ENCODE assay signal across 8 cellular contexts in the genomic region with DNA sequence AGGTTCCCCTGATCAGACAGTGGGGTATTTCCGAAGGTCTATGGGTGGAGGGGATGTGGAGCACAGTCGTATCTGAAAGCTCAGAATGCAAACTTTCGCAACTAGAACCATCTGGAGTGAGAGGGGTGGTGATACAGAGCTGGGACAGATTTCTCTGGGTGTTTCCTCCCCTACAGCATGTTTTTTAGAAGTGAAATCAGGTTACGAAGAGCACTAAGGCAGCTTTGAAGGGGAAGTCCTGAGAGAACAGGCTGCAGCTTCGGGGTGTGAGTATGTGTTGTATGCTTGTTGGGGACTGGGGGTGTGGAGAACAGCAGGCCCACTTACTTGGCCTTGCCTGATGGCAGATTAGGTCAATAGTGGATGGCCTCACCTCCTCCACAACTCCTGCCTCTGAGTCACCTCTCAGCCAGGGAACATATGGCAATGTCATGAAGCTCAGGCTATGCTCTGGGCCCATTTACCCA.
A peak's percentile ranks its signal among the peaks of the same experiment; 100 is the strongest.
DNase-seq lines count a peak whose midpoint lies in the region; ATAC-seq, FAIRE-seq and TF ChIP-seq lines count a peak whose summit lies in the region.

No MANE protein-coding gene starts in this region.

- 4% methylated on average over 5 of the region's 5 CpGs for WGBS in K562 (ENCODE audit: insufficient coverage, low coverage, missing lambda C conversion rate)

- intact Hi-C loops in CD8-positive, alpha-beta T cell (cut with DNase I, micrococcal nuclease) = loop anchor here in 1 of 2 experiments (1.0 kb wide), 1 partner anchor 12 kb away; no protein-coding TSS in a partner anchor
- intact Hi-C loops in K562 (cut with micrococcal nuclease) (no loop called here), left colon (cut with DNase I, micrococcal nuclease) (no loop called here)

- CTCF ChIA-PET in CD8-positive, alpha-beta T cell (lab: Charles Lee) = interaction anchor here (1.3 to 31.6 kb wide), 6 partner anchors 10 to 159 kb away, joined by 3 to 396 read pairs (median 55); a partner anchor contains a TSS
- CTCF ChIA-PET in K562 (lab: Yijun Ruan, JAX; ENCODE audit: low intra/inter-chr PET ratio) = no interaction called here

- no peak for TF ChIP-seq POLR2A in K562 (conservative IDR thresholded peaks at IDR 0.05)

- peaks cover 77% of the 10 kb centered on the region for H3K4me1 Mint-ChIP-seq in CD8-positive, alpha-beta T cell (ENCODE audit: low read depth)
- H3K4me1 Mint-ChIP-seq in osteocyte (ENCODE audit: unreplicated experiment) = no peaks in the 10 kb centered on the region

- POLR2A ChIA-PET in CD8-positive, alpha-beta T cell (lab: Charles Lee) = interaction anchor here (0.6 to 10.0 kb wide), 7 partner anchors 12 to 112 kb away, joined by 3 to 105 read pairs (median 16); a partner anchor contains a TSS
- POLR2A ChIA-PET in K562 (lab: Yijun Ruan, JAX) = no interaction called here

- no peaks in the 10 kb centered on the region for H3K36me3 Mint-ChIP-seq in CD8-positive, alpha-beta T cell
- H3K36me3 Mint-ChIP-seq in osteocyte (ENCODE audit: unreplicated experiment) = no peaks in the 10 kb centered on the region

- no peak overlapping the region for H3K9ac ChIP-seq in K562 (ENCODE audit: insufficient read depth in 1 of 2, low read depth in 2 of 2, low read length in 2 of 2)

- H3K4me3 Mint-ChIP-seq in CD8-positive, alpha-beta T cell = peak overlapping the region; percentile 61
- H3K4me3 Mint-ChIP-seq in osteocyte (ENCODE audit: unreplicated experiment) = no peak overlapping the region

- no peak overlapping the region for H3K4me2 ChIP-seq in K562 (ENCODE audit: insufficient read depth, low read length)

- peaks cover 78% of the 10 kb centered on the region for H3K4me1 ChIP-seq in CD8-positive, alpha-beta T cell (ENCODE audit: insufficient read depth, low read length)
- no peaks in the 10 kb centered on the region for H3K4me1 ChIP-seq in K562 (replicated peaks in 1 of 2; ENCODE audit: control insufficient read depth in 2 of 2, insufficient read depth in 2 of 2, low read length in 2 of 2)

- no peaks in the 10 kb centered on the region for H3K79me2 ChIP-seq in K562 (ENCODE audit: control insufficient read depth, insufficient read depth, low read length)

- H3K27ac Mint-ChIP-seq in CD8-positive, alpha-beta T cell = peak overlapping the region; percentile 97
- no peak overlapping the region for H3K27ac Mint-ChIP-seq in osteocyte (ENCODE audit: unreplicated experiment)

- no peak overlapping the region for H2AFZ ChIP-seq in K562 (ENCODE audit: low read depth, low read length)

- peak overlapping the region; percentile 70 for H3K27ac ChIP-seq in CD8-positive, alpha-beta T cell (ENCODE audit: low read depth, low read length)
- no peak overlapping the region for H3K27ac ChIP-seq in K562 (ENCODE audit: extremely low read depth, low read depth, low read length)

- H3K36me3 ChIP-seq in CD8-positive, alpha-beta T cell (ENCODE audit: insufficient read depth, low read length) = no peaks in the 10 kb centered on the region
- H3K36me3 ChIP-seq in K562 (ENCODE audit: control insufficient read depth, insufficient read depth, low read length) = no peaks in the 10 kb centered on the region

- no peaks in the 10 kb centered on the region for H4K20me1 ChIP-seq in K562 (replicated peaks; ENCODE audit: control insufficient read depth, insufficient read depth, low read length)

- H3K9me3 Mint-ChIP-seq in CD8-positive, alpha-beta T cell = peaks cover 5% of the 10 kb centered on the region
- no peaks in the 10 kb centered on the region for H3K9me3 Mint-ChIP-seq in osteocyte (ENCODE audit: unreplicated experiment)

- peak in 4 of 7 experiments; percentile 39 to 70 (median 50) for DNase-seq in CD8-positive, alpha-beta T cell
- DNase-seq in K562 (ENCODE audit: extremely low read depth in 1 of 4, low spot score in 3 of 4) (peak in 1 of 4 experiments; percentile 45), GM13977 (ENCODE audit: low spot score) (no peak), osteocyte (ENCODE audit: extremely low spot score, unreplicated experiment) (no peak), NCI-H226 (no peak), left colon (no peak)

- no peaks in the 10 kb centered on the region for H3K9me3 ChIP-seq in CD8-positive, alpha-beta T cell (ENCODE audit: low read length)
- no peaks in the 10 kb centered on the region for H3K9me3 ChIP-seq in K562 (replicated peaks; ENCODE audit: control insufficient read depth, insufficient read depth, low read depth, low read length)

- ATAC-seq in CD8-positive, alpha-beta T cell = peak; percentile 61
- ATAC-seq in GM19467 (IDR thresholded peaks at IDR 0.05; ENCODE audit: unreplicated experiment) (peak; percentile 55), HG03521 (IDR thresholded peaks at IDR 0.05; ENCODE audit: unreplicated experiment) (peak; percentile 50), K562 (no peak), left colon (no peak)

- no peak for FAIRE-seq in K562 (lab: Jason Lieb, UNC)

- in situ Hi-C loops in K562 (cut with MboI) (no loop called here), GM13977 (cut with MboI; ENCODE audit: low pct_unique_long_range_greater_than_20kb, low sequenced_read_pairs, unreplicated experiment) (loop anchor here (25.0 kb wide), 1 partner anchor 184 kb away; no protein-coding TSS in a partner anchor)

- no TSS peak for BruUV-seq in K562 (replicated peaks; lab: Mats Ljungman, UMichigan)

- no peak for TF ChIP-seq EP300 in K562 (IDR thresholded peaks at IDR 0.05; ENCODE audit: low read length)

- H3K4me3 ChIP-seq in CD8-positive, alpha-beta T cell (ENCODE audit: low read depth, low read length) = peak overlapping the region; percentile 3
- no peak overlapping the region for H3K4me3 ChIP-seq in K562

- no peak for TF ChIP-seq CTCF in CD8-positive, alpha-beta T cell (IDR thresholded peaks at IDR 0.05)
- TF ChIP-seq CTCF in K562 (IDR thresholded peaks at IDR 0.05 in 2 of 3, conservative IDR thresholded peaks at IDR 0.05 in 1 of 3; ENCODE audit: insufficient read depth in 2 of 3, low read depth in 1 of 3, low read length in 3 of 3) (no peak), GM13977 (IDR thresholded peaks at IDR 0.05; ENCODE audit: extremely low read depth, insufficient read depth, missing control alignments) (no peak), osteocyte (IDR thresholded peaks at IDR 0.05) (no peak)

- TF ChIP-seq RAD21 in K562 (CRISPR knock-in tag; conservative IDR thresholded peaks at IDR 0.05 in 1 of 2, IDR thresholded peaks at IDR 0.05 in 1 of 2) = no peak

- no peaks in the 10 kb centered on the region for H3K27me3 Mint-ChIP-seq in CD8-positive, alpha-beta T cell (ENCODE audit: low read depth)
- H3K27me3 Mint-ChIP-seq in osteocyte (ENCODE audit: unreplicated experiment) = peaks cover 55% of the 10 kb centered on the region

- H3K27me3 ChIP-seq in CD8-positive, alpha-beta T cell (ENCODE audit: insufficient read depth, low read length) = no peaks in the 10 kb centered on the region
- peaks cover 13 to 23% of the 10 kb centered on the region in 2 experiments for H3K27me3 ChIP-seq in K562 (ENCODE audit: control insufficient read depth in 2 of 2, insufficient read depth in 2 of 2, low read length in 2 of 2)

- H3K9me1 ChIP-seq in K562 (ENCODE audit: control insufficient read depth, insufficient read depth, low read length) = no peaks in the 10 kb centered on the region

TF ChIP-seq in K562, 482 proteins besides CTCF, POLR2A, EP300 and RAD21 (continues in another document):
- TF ChIP-seq BRCA1 (IDR thresholded peaks at IDR 0.05) = no peak
- no peak for TF ChIP-seq BRCA1 (CRISPR knock-in tag; IDR thresholded peaks at IDR 0.05)
- TF ChIP-seq, protein P1, sequence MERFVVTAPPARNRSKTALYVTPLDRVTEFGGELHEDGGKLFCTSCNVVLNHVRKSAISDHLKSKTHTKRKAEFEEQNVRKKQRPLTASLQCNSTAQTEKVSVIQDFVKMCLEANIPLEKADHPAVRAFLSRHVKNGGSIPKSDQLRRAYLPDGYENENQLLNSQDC (CRISPR knock-in tag; IDR thresholded peaks at IDR 0.05) = no peak
- no peak for TF ChIP-seq SP2 (IDR thresholded peaks at IDR 0.05; ENCODE audit: extremely low read depth, low read depth, low read length, poor library complexity, severe bottlenecking)
- no peak for TF ChIP-seq ZNF77 (CRISPR knock-in tag; IDR thresholded peaks at IDR 0.05)
- no peak for TF ChIP-seq GABPA (tag; conservative IDR thresholded peaks at IDR 0.05; ENCODE audit: low read depth)
- no peak for TF ChIP-seq ADNP (tag; IDR thresholded peaks at IDR 0.05)
- TF ChIP-seq ZNF224 (CRISPR knock-in tag; IDR thresholded peaks at IDR 0.05) = no peak
- no peak for TF ChIP-seq HSF4 (CRISPR knock-in tag; IDR thresholded peaks at IDR 0.05; ENCODE audit: borderline replicate concordance)
- TF ChIP-seq, protein P2, sequence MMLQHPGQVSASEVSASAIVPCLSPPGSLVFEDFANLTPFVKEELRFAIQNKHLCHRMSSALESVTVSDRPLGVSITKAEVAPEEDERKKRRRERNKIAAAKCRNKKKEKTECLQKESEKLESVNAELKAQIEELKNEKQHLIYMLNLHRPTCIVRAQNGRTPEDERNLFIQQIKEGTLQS (IDR thresholded peaks at IDR 0.05) = peak; percentile 63
- TF ChIP-seq, protein P2 (CRISPR knock-in tag; conservative IDR thresholded peaks at IDR 0.05) = no peak
- no peak for TF ChIP-seq TBL1XR1 (IDR thresholded peaks at IDR 0.05; ENCODE audit: low read length in 2 of 2)
- TF ChIP-seq, protein P3, sequence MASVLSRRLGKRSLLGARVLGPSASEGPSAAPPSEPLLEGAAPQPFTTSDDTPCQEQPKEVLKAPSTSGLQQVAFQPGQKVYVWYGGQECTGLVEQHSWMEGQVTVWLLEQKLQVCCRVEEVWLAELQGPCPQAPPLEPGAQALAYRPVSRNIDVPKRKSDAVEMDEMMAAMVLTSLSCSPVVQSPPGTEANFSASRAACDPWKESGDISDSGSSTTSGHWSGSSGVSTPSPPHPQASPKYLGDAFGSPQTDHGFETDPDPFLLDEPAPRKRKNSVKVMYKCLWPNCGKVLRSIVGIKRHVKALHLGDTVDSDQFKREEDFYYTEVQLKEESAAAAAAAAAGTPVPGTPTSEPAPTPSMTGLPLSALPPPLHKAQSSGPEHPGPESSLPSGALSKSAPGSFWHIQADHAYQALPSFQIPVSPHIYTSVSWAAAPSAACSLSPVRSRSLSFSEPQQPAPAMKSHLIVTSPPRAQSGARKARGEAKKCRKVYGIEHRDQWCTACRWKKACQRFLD (CRISPR knock-in tag; IDR thresholded peaks at IDR 0.05) = 0 out of 2 replicates have a peak, but pooled peaks have one; percentile 20
- TF ChIP-seq ZNF133 (CRISPR knock-in tag; IDR thresholded peaks at IDR 0.05) = no peak
- TF ChIP-seq ELF4 (CRISPR knock-in tag; IDR thresholded peaks at IDR 0.05) = no peak
- no peak for TF ChIP-seq ZNF561 (CRISPR knock-in tag; conservative IDR thresholded peaks at IDR 0.05)
- peak; percentile 83 for TF ChIP-seq FOSL1 (tag; conservative IDR thresholded peaks at IDR 0.05)
- no peak for TF ChIP-seq PHF21A (IDR thresholded peaks at IDR 0.05; ENCODE audit: borderline replicate concordance, low read depth)
- TF ChIP-seq GABPB2 (CRISPR knock-in tag; conservative IDR thresholded peaks at IDR 0.05) = no peak
- TF ChIP-seq BMI1 (IDR thresholded peaks at IDR 0.05; ENCODE audit: low read length) = no peak

Comparison
In these comparisons a context has a peak if more than half of its experiments do, and no peak if none do; other contexts are left out.
1. ATAC-seq: peak in CD8-positive, alpha-beta T cell (single experiment), GM19467 (single experiment) and HG03521 (single experiment); none in K562 (single experiment) and left colon (single experiment).
2. DNase-seq: peak in CD8-positive, alpha-beta T cell (4 of 7); none in GM13977 (single experiment), osteocyte (single experiment), NCI-H226 (single experiment) and left colon (0 of 2).